Comparison of ENCODE assay signal across 7 cellular contexts in the genomic region with DNA sequence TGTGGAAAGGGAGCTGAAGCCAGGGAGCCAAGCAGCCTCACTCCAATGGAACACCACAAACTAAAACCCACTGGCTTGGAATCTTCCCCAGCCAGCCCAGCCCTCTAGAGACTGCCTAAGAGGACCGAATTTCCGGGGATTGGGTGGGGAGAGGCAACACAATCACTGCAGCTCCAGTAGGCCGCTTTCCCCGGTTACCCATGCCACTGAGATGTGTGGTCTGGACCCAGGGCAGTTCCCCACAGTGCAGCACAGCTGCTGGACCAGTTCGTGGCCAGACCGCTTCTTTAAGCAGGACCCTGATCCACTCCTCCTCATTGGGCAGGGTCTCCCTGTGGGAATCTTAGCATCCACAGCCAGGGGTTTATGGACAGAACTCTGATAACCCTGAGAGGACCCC.
"Had no signal": no experiment of that assay in that cellular context is flagged by ENCODE, and none has a peak within 500 bp of the region (broad histone marks: within the 10 kb centered on the region; RNA-seq: fewer than 3 reads in every experiment).

No MANE protein-coding gene starts in this region.

- DNase-seq: GM23248, GOT3, H7, H9, HCEC 1CT, HFFc6 had no signal

- H3K4me1 Mint-ChIP-seq: GM23338, H9 had no signal

- H3K4me3 Mint-ChIP-seq: GM23338, H9, HFFc6 had no signal

- H3K27ac Mint-ChIP-seq: GM23338, H9, HFFc6 had no signal
